7 cellular contexts compared by ENCODE assay signal in the genomic region with DNA sequence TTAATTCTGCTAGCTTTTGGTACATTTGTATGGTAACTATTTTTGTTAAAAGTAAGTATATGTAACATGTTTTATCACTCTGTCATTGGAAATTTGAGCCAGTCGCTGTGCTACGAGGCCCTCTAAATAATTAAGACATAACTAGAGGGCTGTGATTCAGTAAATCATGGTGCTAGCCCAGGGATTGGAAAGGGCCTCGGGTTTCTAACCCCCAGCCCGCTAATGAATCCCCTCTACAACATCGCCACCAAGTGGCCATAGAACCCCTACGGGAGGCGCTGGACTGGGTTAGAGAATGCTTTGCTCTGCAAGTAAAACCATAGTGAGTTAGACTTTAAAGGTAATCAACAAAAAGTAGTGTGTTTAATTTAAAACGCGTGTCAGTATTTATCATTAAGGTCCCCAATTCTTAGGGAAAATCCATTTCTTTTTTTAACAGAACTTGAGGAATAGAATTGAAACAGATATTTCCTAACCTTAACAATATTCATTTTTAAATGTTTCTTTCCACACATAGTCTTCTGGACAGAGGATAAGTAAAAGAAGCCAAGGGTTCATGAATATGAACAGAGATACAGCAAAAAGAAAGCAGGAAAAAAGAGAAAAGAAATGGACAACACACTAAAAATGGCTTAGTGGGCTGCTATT.
DNase-seq lines count a peak whose midpoint lies in the region; ATAC-seq and TF ChIP-seq lines count a peak whose summit lies in the region.

No MANE protein-coding gene starts in this region.

- H3K36me3 Mint-ChIP-seq in immature natural killer cell, result no peaks in the 10 kb centered on the region

- H3K27me3 Mint-ChIP-seq in immature natural killer cell (ENCODE audit: low read depth in 3 of 3), result peaks cover 0 to 1% (median 0%) of the 10 kb centered on the region in 3 donors

- H3K27me3 ChIP-seq in HAP-1 (ENCODE audit: low read depth) (no peaks in the 10 kb centered on the region), fibroblast of lung (ENCODE audit: control insufficient read depth, insufficient read depth, low read length) (no peaks in the 10 kb centered on the region)

- H3K79me2 ChIP-seq in fibroblast of lung (ENCODE audit: control insufficient read depth, insufficient read depth, low read length), result no peaks in the 10 kb centered on the region

- H2AFZ ChIP-seq in fibroblast of lung (ENCODE audit: low read length), result no peak overlapping the region

- H3K27ac Mint-ChIP-seq in immature natural killer cell, result no peak overlapping the region

- no peaks in the 10 kb centered on the region for H4K20me1 ChIP-seq in fibroblast of lung (ENCODE audit: control insufficient read depth, extremely low read depth, insufficient read depth, low read length)

- H3K4me3 ChIP-seq in HAP-1 (no peak overlapping the region), fibroblast of lung (replicated peaks in 1 of 4; ENCODE audit: control extremely low read depth in 1 of 4, insufficient read depth in 1 of 4, low read depth in 3 of 4, low read length in 4 of 4) (no peak overlapping the region)

- in situ Hi-C loops in HAP-1 (cut with MboI; ENCODE audit: low sequenced_read_pairs), result loop anchor here (25.0 kb wide), 1 partner anchor 235 kb away; no protein-coding TSS in a partner anchor

- no peak overlapping the region for H3K4me2 ChIP-seq in fibroblast of lung (ENCODE audit: extremely low read depth, insufficient read depth, low read length)

- H3K4me1 ChIP-seq in HAP-1 (peaks cover 4% of the 10 kb centered on the region; the same call in 1 of the 2 replicates), fibroblast of lung (ENCODE audit: control insufficient read depth, extremely low read depth, insufficient read depth, low read length) (no peaks in the 10 kb centered on the region)

- no peaks in the 10 kb centered on the region for H3K9me3 ChIP-seq in HAP-1
- no peaks in the 10 kb centered on the region for H3K9me3 ChIP-seq in fibroblast of lung (ENCODE audit: control insufficient read depth, insufficient read depth, low read depth, low read length)

- H3K4me3 Mint-ChIP-seq in immature natural killer cell, result no peak overlapping the region

- H3K36me3 ChIP-seq in HAP-1 (replicated peaks) (no peaks in the 10 kb centered on the region), fibroblast of lung (ENCODE audit: control insufficient read depth, insufficient read depth, low read length) (no peaks in the 10 kb centered on the region)

- DNase-seq in HAP-1 (ENCODE audit: low spot score in 2 of 2), result peak; percentile 85 to 88
- DNase-seq in NCI-H82 treated with DMSO at 0.1 percent for 48 hours (lab: John Stamatoyannopoulos, UW; ENCODE audit: unreplicated experiment), result peak; percentile 12
- peak; percentile 24 to 72 for DNase-seq in fibroblast of lung (ENCODE audit: low read depth in 2 of 2)
- DNase-seq in retina, result peak; percentile 78
- DNase-seq in immature natural killer cell, result no peak

- no peak overlapping the region for H3K27ac ChIP-seq in fibroblast of lung (ENCODE audit: insufficient read depth, low read length)

- peak; percentile 67 to 85 for TF ChIP-seq CTCF in fibroblast of lung (conservative IDR thresholded peaks at IDR 0.05 in 1 of 2, IDR thresholded peaks at IDR 0.05 in 1 of 2; ENCODE audit: low read depth in 1 of 2, low read length in 2 of 2)

- no peaks in the 10 kb centered on the region for H3K4me1 Mint-ChIP-seq in immature natural killer cell

- peaks cover 11 to 53% (median 21%) of the 10 kb centered on the region in 6 donors for H3K9me3 Mint-ChIP-seq in immature natural killer cell

- no peak overlapping the region for H3K9ac ChIP-seq in fibroblast of lung (ENCODE audit: insufficient read depth, low read length)

- ATAC-seq in HG03460 (IDR thresholded peaks at IDR 0.05; ENCODE audit: unreplicated experiment), result no peak
- ATAC-seq in HG02623 (IDR thresholded peaks at IDR 0.05; ENCODE audit: unreplicated experiment), result no peak

Comparison
In these comparisons a context has a peak if more than half of its experiments do, and no peak if none do; other contexts are left out.
1. DNase-seq: peak in HAP-1 (2 of 2), NCI-H82 treated with DMSO at 0.1 percent for 48 hours (single experiment), fibroblast of lung (2 of 2) and retina (single experiment); none in immature natural killer cell (0 of 3).